In the genomic region with DNA sequence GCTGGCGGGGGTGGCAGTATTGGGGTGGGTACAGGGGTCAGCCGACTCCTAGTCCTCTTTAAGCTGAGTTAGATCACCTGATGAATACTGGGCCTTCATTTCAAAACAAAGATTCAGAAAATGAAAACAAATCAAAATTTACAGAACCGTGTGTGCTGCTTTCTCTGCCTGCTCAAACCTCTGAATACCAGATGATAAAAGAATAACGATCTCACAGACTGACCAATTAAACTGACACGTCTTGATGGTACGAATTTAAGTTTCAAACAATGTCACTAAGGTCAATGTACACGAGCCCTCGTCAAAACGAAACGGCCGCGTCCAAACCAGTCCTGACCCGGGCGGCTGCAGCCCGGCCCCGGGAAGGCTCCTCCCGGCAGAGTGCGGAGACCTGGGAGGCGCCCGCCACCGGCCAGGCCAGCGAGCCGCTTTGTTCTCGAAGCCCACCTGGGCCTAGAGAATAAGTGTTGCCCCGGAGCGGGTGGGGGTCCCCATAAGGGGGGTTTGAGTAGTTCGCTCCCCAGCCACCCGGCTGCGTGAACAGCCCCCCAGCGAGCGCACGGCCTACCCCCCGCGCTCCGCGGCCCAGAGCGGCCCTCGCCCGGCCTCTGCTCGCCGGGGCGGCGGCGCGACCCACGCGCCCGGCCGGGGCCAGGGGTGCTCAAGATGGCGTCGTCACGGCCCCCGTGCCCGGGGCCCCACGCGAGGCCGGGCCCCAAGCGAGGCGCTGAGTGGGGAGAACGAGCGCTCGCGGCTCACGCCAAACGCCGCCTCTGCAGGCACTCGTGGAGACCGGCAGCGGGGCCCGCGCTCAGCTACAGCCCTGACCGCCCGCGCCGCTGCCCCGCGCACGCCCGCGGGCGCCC, we compare ENCODE assay signal across 8 cellular contexts. TPM values are rescaled to one million over a fixed set of nuclear protein-coding genes. Genes with fewer than 3 reads are reported as not detected.
DNase-seq lines count a peak whose midpoint lies in the region; ATAC-seq, FAIRE-seq and TF ChIP-seq lines count a peak whose summit lies in the region.

No MANE protein-coding gene starts in this region.

- H3K4me1 ChIP-seq in prostate gland (replicated peaks): peaks cover 11% of the 10 kb centered on the region

- TF ChIP-seq CTCF in WI38 (IDR thresholded peaks at IDR 0.05; ENCODE audit: low read depth, low read length): no peak
- no peak for TF ChIP-seq CTCF in fibroblast of villous mesenchyme (IDR thresholded peaks at IDR 0.05; ENCODE audit: insufficient read depth, low read depth, low read length)
- TF ChIP-seq CTCF in prostate gland (IDR thresholded peaks at IDR 0.05): no peak
- no peak for TF ChIP-seq CTCF in D721Med (IDR thresholded peaks at IDR 0.05; ENCODE audit: insufficient read depth, missing control alignments)

- H3K4me3 ChIP-seq in WI38 (ENCODE audit: low read depth, low read length) (peak overlapping the region; percentile 80), fibroblast of villous mesenchyme (ENCODE audit: low read depth, low read length) (peak overlapping the region; percentile 78), prostate gland (peak overlapping the region; percentile 81 to 92)

- no peak for FAIRE-seq in D721Med (lab: Jason Lieb, UNC)

- peak; percentile 25 for DNase-seq in stimulated activated CD4-positive, alpha-beta T cell treated with anti-CD3 and anti-CD28 coated beads, Interleukin-15, amount 100 ng/mL, for 24 hours
- no peak for DNase-seq in stimulated activated CD4-positive, alpha-beta T cell treated with anti-CD3 and anti-CD28 coated beads, Interleukin-2, amount 100 ng/mL, for 48 hours
- DNase-seq in fibroblast of villous mesenchyme (ENCODE audit: low read depth) (no peak), prostate gland (ENCODE audit: low spot score) (no peak), D721Med (ENCODE audit: insufficient read length, low spot score) (no peak), HuH-7 (ENCODE audit: low spot score) (no peak)

- TF ChIP-seq POLR2A in prostate gland (IDR thresholded peaks at IDR 0.05): no peak

- H3K27ac ChIP-seq in prostate gland: peak overlapping the region; percentile 91 to 98

- H3K27me3 ChIP-seq in prostate gland (replicated peaks; ENCODE audit: insufficient read depth): no peaks in the 10 kb centered on the region

- peaks cover 19 to 20% of the 10 kb centered on the region in 2 donors for H3K36me3 ChIP-seq in prostate gland

- intact Hi-C loops in prostate gland (cut with DNase I): loop anchor here (2.0 to 10.0 kb wide), 4 partner anchors 20 to 242 kb away; partner anchors contain the start of genes LSM14B, OSBPL2, RPS21 and TAF4

- peak; percentile 15 for ATAC-seq in HG03108 (IDR thresholded peaks at IDR 0.05; ENCODE audit: unreplicated experiment)

- WGBS in prostate gland: under 1% methylated on average over 59 of the region's 81 CpGs

- no peaks in the 10 kb centered on the region for H3K9me3 ChIP-seq in prostate gland

RNA-seq across cellular contexts. Expression of gene PSMA7, which starts 0.7 kb away (rescaled TPM):
- total RNA-seq in fibroblast of villous mesenchyme: 295 and 322 TPM in 2 replicates
- 100 to 1,000 TPM; 176 to 250 TPM for total RNA-seq in prostate gland

RNA-seq across cellular contexts. Expression of gene SS18L1, which starts 1.1 kb away (rescaled TPM):
- total RNA-seq in fibroblast of villous mesenchyme (14.2 and 14.8 TPM in 2 replicates), prostate gland (10 to 100 TPM; 17.9 to 32.7 TPM)

RNA-seq across cellular contexts. Expression of gene LSM14B, which starts 20.2 kb away (rescaled TPM):
- total RNA-seq in fibroblast of villous mesenchyme (28.7 and 30.7 TPM in 2 replicates), prostate gland (10 to 100 TPM; 39.7 to 87.1 TPM)

RNA-seq across cellular contexts. Expression of gene MTG2, which starts 40.3 kb away (rescaled TPM):
- total RNA-seq in fibroblast of villous mesenchyme (19.9 and 22.5 TPM in 2 replicates), prostate gland (10 to 100 TPM; 40.0 to 53.0 TPM)
